1 cellular context compared by ENCODE assay signal in genomic region chr1:3543076-3544049, GRCh38.
TF ChIP-seq lines count a peak whose summit lies in the region.

No MANE protein-coding gene starts in this region.

TF ChIP-seq in SK-N-SH treated with all-trans-retinoic acid at 6 μM for 48 hours, 23 proteins besides CTCF, POLR2A, EP300 and RAD21 (continued from another document):
- no peak for TF ChIP-seq TSHZ2 (CRISPR knock-in tag; IDR thresholded peaks at IDR 0.05)
